8 cellular contexts compared by ENCODE assay signal in genomic region chr10:34758447-34758996, GRCh38. TPM values are rescaled to one million over a fixed set of nuclear protein-coding genes. Genes with fewer than 3 reads are reported as not detected.
DNase-seq lines count a peak whose midpoint lies in the region; ATAC-seq and TF ChIP-seq lines count a peak whose summit lies in the region.

No MANE protein-coding gene starts in this region.

- TF ChIP-seq POLR2A in vagina (IDR thresholded peaks at IDR 0.05) = no peak

- peak; percentile 58 for ATAC-seq in GM18873 (IDR thresholded peaks at IDR 0.05; ENCODE audit: low FRiP score, unreplicated experiment)
- peak; percentile 58 for ATAC-seq in HG03139 (IDR thresholded peaks at IDR 0.05; ENCODE audit: unreplicated experiment)
- peak; percentile 71 for ATAC-seq in lung (ENCODE audit: insufficient read depth, low FRiP score)
- no peak for ATAC-seq in GM19455 (IDR thresholded peaks at IDR 0.05; ENCODE audit: unreplicated experiment)

- no peaks in the 10 kb centered on the region for H3K36me3 ChIP-seq in lung (ENCODE audit: control insufficient read depth in 2 of 2, insufficient read depth in 2 of 2, low read length in 2 of 2)
- no peaks in the 10 kb centered on the region for H3K36me3 ChIP-seq in vagina

- WGBS in lung, 2 donors = 43 to 51% methylated on average over 3 of the region's 3 CpGs

- H3K4me3 ChIP-seq in lung = no peak overlapping the region
- no peak overlapping the region for H3K4me3 ChIP-seq in vagina

- H3K27me3 ChIP-seq in lung (ENCODE audit: control insufficient read depth, insufficient read depth) (no peaks in the 10 kb centered on the region), vagina (no peaks in the 10 kb centered on the region)

- H3K4me1 ChIP-seq in lung (ENCODE audit: control insufficient read depth in 2 of 2, insufficient read depth in 2 of 2, low read length in 2 of 2) = peaks cover 10 to 28% of the 10 kb centered on the region in 2 donors
- peaks cover 72% of the 10 kb centered on the region for H3K4me1 ChIP-seq in vagina

- H3K9me3 ChIP-seq in lung (ENCODE audit: control insufficient read depth in 2 of 2, insufficient read depth in 1 of 2, low read length in 1 of 2) (no peaks in the 10 kb centered on the region), vagina (no peaks in the 10 kb centered on the region)

- intact Hi-C loops in vagina (cut with DNase I) = no loop called here

- DNase-seq in T1000 (lab: John Stamatoyannopoulos, UW) = peak; percentile 20
- no peak for DNase-seq in lung (ENCODE audit: low spot score)
- no peak for DNase-seq in NCI-H1694 treated with DMSO at 0.1 percent for 48 hours (lab: John Stamatoyannopoulos, UW)
- DNase-seq in vagina (ENCODE audit: extremely low spot score in 2 of 2) = no peak
- DNase-seq in NCI-H187 treated with DMSO at 0.1 percent for 48 hours (lab: John Stamatoyannopoulos, UW) = no peak

- TF ChIP-seq CTCF in lung (IDR thresholded peaks at IDR 0.05; ENCODE audit: control extremely low read depth, extremely low read depth) = no peak
- no peak for TF ChIP-seq CTCF in vagina (IDR thresholded peaks at IDR 0.05)

- H3K27ac ChIP-seq in lung (ENCODE audit: low read depth in 1 of 2, low read length in 1 of 2) (peak overlapping the region in 1 of 2 donors; percentile 60), vagina (no peak overlapping the region)

RNA-seq across cellular contexts. Expression of gene PARD3, which starts 56.6 kb away (rescaled TPM):
- total RNA-seq in lung (10 to 100 TPM; 28.8 to 69.2 TPM), vagina (95.5 TPM)
- polyA plus RNA-seq in lung = 10 to 100 TPM; 10.3 to 26.3 TPM
